Comparison of ENCODE assay signal across 24 cellular contexts in genomic region chr11:31932879-31933278, GRCh38.
"Had no signal": no experiment of that assay in that cellular context is flagged by ENCODE, and none has a peak within 500 bp of the region (broad histone marks: within the 10 kb centered on the region; RNA-seq: fewer than 3 reads in every experiment).

No MANE protein-coding gene starts in this region.

- H3K27ac ChIP-seq: ascending aorta, body of pancreas, KMS-11 had no signal

- H3K4me1 ChIP-seq: ascending aorta, body of pancreas had no signal

- H3K27me3 ChIP-seq: ascending aorta, body of pancreas, MG63 had no signal

- H3K9me3 ChIP-seq: ascending aorta, body of pancreas, MG63 had no signal

- H3K4me2 ChIP-seq: KMS-11 had no signal

- DNase-seq: activated B cell treated with CpG ODN at 0.5 μM for 24 hours; activated CD4-positive, alpha-beta memory T cell treated with anti-CD3 and anti-CD28 coated beads for 36 hours; activated CD4-positive, alpha-beta T cell treated with anti-CD3 and anti-CD28 coated beads, Interleukin-2, amount 10 ng/mL, durations not matched to agents 7 days and 5 days; activated CD8-positive, alpha-beta memory T cell treated with anti-CD3 and anti-CD28 coated beads for 24 hours; activated effector memory CD4-positive, alpha-beta T cell treated with anti-CD3 and anti-CD28 coated beads, Interleukin-2, amount 50 U/mL, for 16 hours; activated naive CD4-positive, alpha-beta T cell treated with Interleukin-2 at 50 U/mL for 16 hours; activated naive CD8-positive, alpha-beta T cell treated with anti-CD3 and anti-CD28 coated beads, Interleukin-2, amount 50 U/mL, for 24 hours; activated T-cell treated with anti-CD3 and anti-CD28 coated beads, Interleukin-2, amount 50 U/mL, for 4 hours; amniotic stem cell; body of pancreas; MG63; MV-4-11; NCI-H1092 treated with DMSO at 0.1 percent for 48 hours; NCI-H1417 treated with DMSO at 0.1 percent for 48 hours; NCI-H1694; NCI-H2081; NCI-H524; RPMI8226; SHP77; T-helper 17 cell; T-helper 9 cell had no signal

- H3K36me3 ChIP-seq: ascending aorta, MG63 had no signal

- ATAC-seq: activated naive CD4-positive, alpha-beta T cell treated with anti-CD3 and anti-CD28 coated beads, Interleukin-2, amount 50 U/mL, for 72 hours; activated naive CD8-positive, alpha-beta T cell treated with anti-CD3 and anti-CD28 coated beads, Interleukin-2, amount 50 U/mL, for 24 hours; activated T-cell treated with anti-CD3 and anti-CD28 coated beads, Interleukin-2, amount 50 U/mL, for 4 hours; body of pancreas; T-helper 17 cell had no signal

- H3K9ac ChIP-seq: KMS-11 had no signal

- H3K4me3 ChIP-seq: ascending aorta, body of pancreas, MG63 had no signal
